8 cellular contexts compared by ENCODE assay signal in genomic region chr19:13100871-13101589, GRCh38. TPM values are rescaled to one million over a fixed set of nuclear protein-coding genes. Genes with fewer than 3 reads are reported as not detected.
DNase-seq lines count a peak whose midpoint lies in the region; ATAC-seq and TF ChIP-seq lines count a peak whose summit lies in the region.
"Had no signal": no experiment of that assay in that cellular context is flagged by ENCODE, and none has a peak within 500 bp of the region (broad histone marks: within the 10 kb centered on the region; RNA-seq: fewer than 3 reads in every experiment).

No MANE protein-coding gene starts in this region.

- intact Hi-C loops in body of pancreas (cut with DNase I): no loop called here

- no peak for DNase-seq in RWPE1 (ENCODE audit: low spot score)
- peak; percentile 63 to 76 for DNase-seq in erythroblast (lab: John Stamatoyannopoulos, UW)
- no peak for DNase-seq in body of pancreas
- DNase-seq in NCI-H146 treated with DMSO at 0.1 percent for 48 hours (lab: John Stamatoyannopoulos, UW; ENCODE audit: unreplicated experiment): no peak
- no peak for DNase-seq in SHP77 treated with DMSO at 0.1 percent for 48 hours (lab: John Stamatoyannopoulos, UW)

- POLR2A ChIA-PET in RWPE1 (lab: Yijun Ruan, JAX; ENCODE audit: low non-redundant PET): no interaction called here

- H3K27me3 ChIP-seq in body of pancreas: peaks cover 0 to 10% of the 10 kb centered on the region in 2 donors
- H3K27me3 ChIP-seq: SJCRH30 had no signal

- 40 to 42% methylated on average over 10 to 18 of the region's 18 CpGs for WGBS in body of pancreas, 2 donors

- H3K36me3 ChIP-seq in body of pancreas (replicated peaks in 1 of 2; ENCODE audit: insufficient read depth in 1 of 2, low read depth in 2 of 2): no peaks in the 10 kb centered on the region
- H3K36me3 ChIP-seq: SJCRH30 had no signal

- ATAC-seq in body of pancreas: no peak

- peaks cover 31% of the 10 kb centered on the region for H3K4me1 ChIP-seq in body of pancreas
- H3K4me1 ChIP-seq: SJCRH30 had no signal

- TF ChIP-seq POLR2A in erythroblast (IDR thresholded peaks at IDR 0.05; ENCODE audit: low read length) (no peak), body of pancreas (IDR thresholded peaks at IDR 0.05) (no peak)

- CTCF ChIA-PET in RWPE1 (lab: Yijun Ruan, JAX): interaction anchor here (0.5 to 2.7 kb wide), 5 partner anchors 15 to 162 kb away, joined by 3 to 10 read pairs (median 5); no protein-coding TSS in a partner anchor

- H3K4me3 ChIP-seq in GM12875 (ENCODE audit: low read depth, low read length) (peak overlapping the region; percentile 66), skin epidermis (peak overlapping the region; percentile 35 to 48 (median 44)), body of pancreas (no peak overlapping the region)
- H3K4me3 ChIP-seq: SJCRH30 had no signal

- TF ChIP-seq CTCF in GM12875 (IDR thresholded peaks at IDR 0.05; ENCODE audit: borderline replicate concordance, insufficient read depth, low read depth, low read length): peak; percentile 58
- no peak for TF ChIP-seq CTCF in RWPE1 (conservative IDR thresholded peaks at IDR 0.05; ENCODE audit: low read depth)
- peak in 2 of 7 experiments; percentile 5 to 10 for TF ChIP-seq CTCF in body of pancreas (IDR thresholded peaks at IDR 0.05)

- H3K9me3 ChIP-seq in body of pancreas: no peaks in the 10 kb centered on the region
- H3K9me3 ChIP-seq: SJCRH30 had no signal

- peak overlapping the region; percentile 51 for H3K27ac ChIP-seq in RWPE1
- peak overlapping the region in 17 of 21 experiments; percentile 41 to 97 (median 85) for H3K27ac ChIP-seq in skin epidermis
- H3K27ac ChIP-seq in body of pancreas: no peak overlapping the region
- H3K27ac ChIP-seq: SJCRH30 had no signal

RNA-seq across cellular contexts. Expression of gene LYL1, which starts 1.6 kb away (rescaled TPM):
- total RNA-seq in body of pancreas: 1 to 10 TPM; 3.4 to 6.9 TPM

RNA-seq across cellular contexts. Expression of gene TRMT1, which starts 15.5 kb away (rescaled TPM):
- 10 to 100 TPM; 21.5 to 36.3 TPM for total RNA-seq in body of pancreas

RNA-seq across cellular contexts. Expression of gene NACC1, which starts 17.0 kb away (rescaled TPM):
- 10 to 100 TPM in 1 of 2 donors, 1 to 10 TPM in 1; 6.0 to 15.5 TPM for total RNA-seq in body of pancreas

RNA-seq across cellular contexts. Expression of gene STX10, which starts 49.1 kb away (rescaled TPM):
- total RNA-seq in body of pancreas: 10 to 100 TPM; 54.2 to 65.3 TPM

RNA-seq across cellular contexts. Expression of gene IER2, which starts 49.2 kb away (rescaled TPM):
- total RNA-seq in body of pancreas: 100 to 1,000 TPM; 162 to 857 TPM

Comparison
In these comparisons a context has a peak if more than half of its experiments do, and no peak if none do; other contexts are left out.
1. H3K4me3 ChIP-seq: peak in GM12875 (single experiment) and skin epidermis (7 of 7); none in body of pancreas (0 of 2).
2. DNase-seq: peak in erythroblast (2 of 2); none in RWPE1 (single experiment), body of pancreas (0 of 4), NCI-H146 treated with DMSO at 0.1 percent for 48 hours (single experiment) and SHP77 treated with DMSO at 0.1 percent for 48 hours (single experiment).
3. H3K27ac ChIP-seq: peak in RWPE1 (single experiment) and skin epidermis (17 of 21); none in body of pancreas (0 of 4).